Comparison of ENCODE assay signal across 25 cellular contexts in the genomic region with DNA sequence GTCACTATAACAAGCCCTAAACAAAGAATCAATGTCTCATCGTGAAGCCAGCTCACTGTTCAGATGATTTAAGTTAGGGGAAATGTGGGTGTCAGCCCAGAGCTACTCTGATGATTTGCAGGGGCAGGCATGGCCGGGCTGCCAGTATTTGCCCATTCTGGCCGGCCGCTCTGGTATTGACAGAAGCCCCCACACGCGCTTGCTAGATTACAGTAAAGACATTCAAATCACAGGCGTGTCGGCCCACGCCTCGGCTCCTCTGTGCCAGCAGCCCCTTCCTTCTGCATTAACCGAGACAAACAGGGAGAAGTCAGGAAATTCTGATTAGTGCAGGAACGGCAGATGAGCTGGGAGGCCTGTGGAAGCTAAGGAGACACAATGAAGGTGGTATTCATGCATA.
"Had no signal": no experiment of that assay in that cellular context is flagged by ENCODE, and none has a peak within 500 bp of the region (broad histone marks: within the 10 kb centered on the region; RNA-seq: fewer than 3 reads in every experiment).

No MANE protein-coding gene starts in this region.

- H3K4me3 Mint-ChIP-seq: activated CD4-positive, alpha-beta memory T cell treated with anti-CD3 and anti-CD28 coated beads, Interleukin-2, amount 10 ng/mL, durations not matched to agents 7 days and 5 days; activated CD4-positive, alpha-beta T cell treated with anti-CD3 and anti-CD28 coated beads, Interleukin-2, amount 10 ng/mL, durations not matched to agents 7 days and 5 days; activated T-cell treated with anti-CD3 and anti-CD28 coated beads, Interleukin-2, amount 50 U/mL, for 72 hours had no signal

- H3K27ac ChIP-seq: Peyer's patch, RWPE1, SJCRH30, VCaP had no signal

- H3K9ac ChIP-seq: SK-N-SH had no signal

- H3K27me3 ChIP-seq: Peyer's patch, SJCRH30 had no signal

- ATAC-seq: activated T-cell treated with anti-CD3 and anti-CD28 coated beads, Interleukin-2, amount 50 U/mL, for 72 hours had no signal

- H3K4me2 ChIP-seq: SK-N-SH had no signal

- DNase-seq: activated CD4-positive, alpha-beta memory T cell treated with anti-CD3 and anti-CD28 coated beads, Interleukin-2, amount 10 ng/mL, durations not matched to agents 7 days and 5 days; activated CD4-positive, alpha-beta T cell treated with anti-CD3 and anti-CD28 coated beads, Interleukin-2, amount 10 ng/mL, durations not matched to agents 7 days and 5 days; activated CD4-positive, CD25-positive, alpha-beta regulatory T cell; activated gamma-delta T cell treated with Interleukin-2 at 50 U/mL for 16 hours; activated naive CD4-positive, alpha-beta T cell treated with anti-CD3 and anti-CD28 coated beads, Interleukin-2, amount 50 U/mL, for 16 hours; activated T-cell treated with anti-CD3 and anti-CD28 coated beads for 4 hours; activated T-cell treated with anti-CD3 and anti-CD28 coated beads, Interleukin-2, amount 50 U/mL, for 72 hours; aorta; Karpas-422; MM.1S; NCI-H1105; NCI-H1436; NCI-H1694 treated with DMSO at 0.1 percent for 48 hours; NCI-H2029 treated with DMSO at 0.1 percent for 48 hours; NCI-H510A treated with DMSO at 0.1 percent for 48 hours; NCI-H69; Peyer's patch; Right ventricle myocardium superior; SJCRH30; SK-N-SH; T-helper 1 cell had no signal

- H3K4me1 Mint-ChIP-seq: activated CD4-positive, alpha-beta memory T cell treated with anti-CD3 and anti-CD28 coated beads, Interleukin-2, amount 10 ng/mL, durations not matched to agents 7 days and 5 days; activated CD4-positive, alpha-beta T cell treated with anti-CD3 and anti-CD28 coated beads, Interleukin-2, amount 10 ng/mL, durations not matched to agents 7 days and 5 days had no signal

- H3K36me3 ChIP-seq: Peyer's patch, SJCRH30 had no signal

- H3K4me1 ChIP-seq: SJCRH30 had no signal

- H3K27ac Mint-ChIP-seq: activated CD4-positive, alpha-beta memory T cell treated with anti-CD3 and anti-CD28 coated beads, Interleukin-2, amount 10 ng/mL, durations not matched to agents 7 days and 5 days; activated CD4-positive, alpha-beta T cell treated with anti-CD3 and anti-CD28 coated beads, Interleukin-2, amount 10 ng/mL, durations not matched to agents 7 days and 5 days; activated T-cell treated with anti-CD3 and anti-CD28 coated beads, Interleukin-2, amount 50 U/mL, for 72 hours; activated T-helper 2 cell treated with anti-CD3 and anti-CD28 coated beads, Interferon-gamma antibody, Interleukin-2, Interleukin-4, amounts not matched to agents 10 μg/mL and 5 μg/mL and 100 μg/mL, durations not matched to agents 14 hours and 24 hours and 36 hours had no signal

- H3K9me3 ChIP-seq: Peyer's patch, SJCRH30, SK-N-SH had no signal

- H3K27me3 Mint-ChIP-seq: activated CD4-positive, alpha-beta memory T cell treated with anti-CD3 and anti-CD28 coated beads, Interleukin-2, amount 10 ng/mL, durations not matched to agents 7 days and 5 days; activated CD4-positive, alpha-beta T cell treated with anti-CD3 and anti-CD28 coated beads, Interleukin-2, amount 10 ng/mL, durations not matched to agents 7 days and 5 days had no signal

- H3K4me3 ChIP-seq: K562, Peyer's patch, SJCRH30 had no signal

- H3K9me3 Mint-ChIP-seq: activated CD4-positive, alpha-beta memory T cell treated with anti-CD3 and anti-CD28 coated beads, Interleukin-2, amount 10 ng/mL, durations not matched to agents 7 days and 5 days; activated CD4-positive, alpha-beta T cell treated with anti-CD3 and anti-CD28 coated beads, Interleukin-2, amount 10 ng/mL, durations not matched to agents 7 days and 5 days; activated T-cell treated with anti-CD3 and anti-CD28 coated beads, Interleukin-2, amount 50 U/mL, for 72 hours; activated T-helper 2 cell treated with anti-CD3 and anti-CD28 coated beads, Interferon-gamma antibody, Interleukin-2, Interleukin-4, amounts not matched to agents 10 μg/mL and 5 μg/mL and 100 μg/mL, durations not matched to agents 14 hours and 24 hours and 36 hours had no signal
